In the genomic region with DNA sequence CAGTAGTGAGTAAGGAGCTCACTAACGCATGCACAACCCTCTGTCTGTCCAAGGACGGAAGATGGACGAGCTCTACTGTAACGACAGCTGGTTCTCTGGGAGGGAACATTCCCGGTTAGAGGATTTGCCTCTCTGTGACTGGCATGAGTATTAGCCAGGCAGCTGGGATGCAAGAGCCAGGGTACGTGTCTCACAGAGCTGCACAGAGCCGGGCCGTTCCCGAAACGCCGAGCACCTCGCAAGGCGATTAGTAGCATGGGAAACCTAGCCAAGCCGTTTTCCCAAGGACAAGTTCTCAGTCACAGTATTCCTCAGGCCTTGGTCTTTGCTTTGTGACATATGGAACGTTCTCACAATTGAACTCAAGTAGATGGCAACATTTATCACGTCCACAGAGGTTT, we compare ENCODE assay signal across 11 cellular contexts.
DNase-seq lines count a peak whose midpoint lies in the region; ATAC-seq and TF ChIP-seq lines count a peak whose summit lies in the region.
"Had no signal": no experiment of that assay in that cellular context is flagged by ENCODE, and none has a peak within 500 bp of the region (broad histone marks: within the 10 kb centered on the region; RNA-seq: fewer than 3 reads in every experiment).

No MANE protein-coding gene starts in this region.

- H3K27me3 Mint-ChIP-seq in Calu3 (ENCODE audit: unreplicated experiment): no peaks in the 10 kb centered on the region
- H3K27me3 Mint-ChIP-seq in progenitor cell of endocrine pancreas: no peaks in the 10 kb centered on the region
- H3K27me3 Mint-ChIP-seq: activated naive CD4-positive, alpha-beta T cell treated with anti-CD3 and anti-CD28 coated beads, Interleukin-2, amount 50 U/mL, for 24 hours had no signal

- CTCF ChIA-PET in Calu3 (lab: Charles Lee) (interaction anchor here (0.6 to 2.9 kb wide), 8 partner anchors 93 to 1480 kb away, joined by 3 to 19 read pairs (median 4); partner anchors contain the start of gene TWSG1), PC-9 (lab: Charles Lee) (interaction anchor here (0.6 to 0.8 kb wide), 3 partner anchors 61 to 1200 kb away, joined by 3 to 6 read pairs (median 4); no protein-coding TSS in a partner anchor)

- intact Hi-C loops in Calu3 (cut with micrococcal nuclease; ENCODE audit: unreplicated experiment): loop anchor here (2.0 kb wide), 1 partner anchor 69 kb away; no protein-coding TSS in a partner anchor
- intact Hi-C loops in PC-9 (cut with micrococcal nuclease; ENCODE audit: unreplicated experiment): loop anchor here (1.0 to 2.0 kb wide), 6 partner anchors 59 to 149 kb away; no protein-coding TSS in a partner anchor
- intact Hi-C loops in prostate gland (cut with DNase I): loop anchor here (5.0 kb wide), 1 partner anchor 93 kb away; the partner anchor contains the start of gene MTCL1

- no peaks in the 10 kb centered on the region for H3K79me2 ChIP-seq in PC-9 (ENCODE audit: low read depth)

- H4K20me1 ChIP-seq in PC-9 (ENCODE audit: insufficient read depth): no peaks in the 10 kb centered on the region

- BruUV-seq in Calu3 (replicated peaks; lab: Mats Ljungman, UMichigan) (no TSS peak), PC-9 (replicated peaks; lab: Mats Ljungman, UMichigan) (TSS peak; percentile 89)

- peak overlapping the region; percentile 73 for H3K4me2 ChIP-seq in PC-9

- H3K27ac Mint-ChIP-seq in Calu3 (ENCODE audit: unreplicated experiment) (peak overlapping the region; percentile 94), progenitor cell of endocrine pancreas (peak overlapping the region; percentile 83)
- H3K27ac Mint-ChIP-seq: activated naive CD4-positive, alpha-beta T cell treated with anti-CD3 and anti-CD28 coated beads, Interleukin-2, amount 50 U/mL, for 24 hours had no signal

- H3K4me1 ChIP-seq in PC-9 (replicated peaks; ENCODE audit: insufficient read depth) (peaks cover 81% of the 10 kb centered on the region), prostate gland (replicated peaks) (no peaks in the 10 kb centered on the region)

- peaks cover 48% of the 10 kb centered on the region for H3F3A ChIP-seq in PC-9 (ENCODE audit: insufficient read depth, low read depth)

- H3K9me3 ChIP-seq in PC-9 (ENCODE audit: insufficient read depth, low read depth): no peaks in the 10 kb centered on the region
- no peaks in the 10 kb centered on the region for H3K9me3 ChIP-seq in prostate gland

- H3K4me1 Mint-ChIP-seq in Calu3 (ENCODE audit: low read depth, unreplicated experiment) (peaks cover 80% of the 10 kb centered on the region), progenitor cell of endocrine pancreas (ENCODE audit: low read depth) (peaks cover 46% of the 10 kb centered on the region)

- POLR2A ChIA-PET in PC-9 (lab: Charles Lee; ENCODE audit: unreplicated experiment): interaction anchor here (0.6 to 1.4 kb wide), 7 partner anchors 18 to 317 kb away, joined by 4 to 30 read pairs (median 11); no protein-coding TSS in a partner anchor

- no peaks in the 10 kb centered on the region for H3K9me3 Mint-ChIP-seq in Calu3 (ENCODE audit: low read depth, unreplicated experiment)
- no peaks in the 10 kb centered on the region for H3K9me3 Mint-ChIP-seq in progenitor cell of endocrine pancreas (ENCODE audit: low read depth)
- H3K9me3 Mint-ChIP-seq: activated naive CD4-positive, alpha-beta T cell treated with anti-CD3 and anti-CD28 coated beads, Interleukin-2, amount 50 U/mL, for 24 hours had no signal

- TF ChIP-seq CTCF in Calu3 (IDR thresholded peaks at IDR 0.05; ENCODE audit: unreplicated experiment) (no peak), PC-9 (conservative IDR thresholded peaks at IDR 0.05) (no peak), fibroblast of villous mesenchyme (IDR thresholded peaks at IDR 0.05; ENCODE audit: insufficient read depth, low read depth, low read length) (no peak), progenitor cell of endocrine pancreas (IDR thresholded peaks at IDR 0.05; ENCODE audit: unreplicated experiment) (no peak), prostate gland (IDR thresholded peaks at IDR 0.05) (no peak)

- 90% methylated on average over 16 of the region's 16 CpGs for WGBS in prostate gland

- no peaks in the 10 kb centered on the region for H3K9me2 ChIP-seq in PC-9 (ENCODE audit: insufficient read depth)

- peaks cover 73% of the 10 kb centered on the region for H3K36me3 Mint-ChIP-seq in Calu3 (ENCODE audit: insufficient read depth, unreplicated experiment)
- H3K36me3 Mint-ChIP-seq in progenitor cell of endocrine pancreas (ENCODE audit: insufficient read depth): peaks cover 14% of the 10 kb centered on the region
- H3K36me3 Mint-ChIP-seq: activated naive CD4-positive, alpha-beta T cell treated with anti-CD3 and anti-CD28 coated beads, Interleukin-2, amount 50 U/mL, for 24 hours had no signal

- H3K4me3 Mint-ChIP-seq in Calu3 (ENCODE audit: low read depth, unreplicated experiment) (no peak overlapping the region), progenitor cell of endocrine pancreas (ENCODE audit: low read depth) (no peak overlapping the region)
- H3K4me3 Mint-ChIP-seq: activated naive CD4-positive, alpha-beta T cell treated with anti-CD3 and anti-CD28 coated beads, Interleukin-2, amount 50 U/mL, for 24 hours had no signal

- H2AFZ ChIP-seq in PC-9: peak overlapping the region; percentile 36; the same call in 1 of the 2 replicates

- ATAC-seq in GM19395 (IDR thresholded peaks at IDR 0.05; ENCODE audit: unreplicated experiment) (no peak), GM19455 (IDR thresholded peaks at IDR 0.05; ENCODE audit: unreplicated experiment) (no peak)

- no peak for TF ChIP-seq POLR2A in prostate gland (IDR thresholded peaks at IDR 0.05)

- no peaks in the 10 kb centered on the region for H3K27me3 ChIP-seq in PC-9 (ENCODE audit: insufficient read depth, low read depth)
- H3K27me3 ChIP-seq in prostate gland (replicated peaks; ENCODE audit: insufficient read depth): no peaks in the 10 kb centered on the region

- DNase-seq in Calu3 (no peak), PC-9 (no peak), fibroblast of villous mesenchyme (ENCODE audit: low read depth) (peak; percentile 86), progenitor cell of endocrine pancreas (ENCODE audit: low spot score, unreplicated experiment) (no peak), prostate gland (ENCODE audit: low spot score) (no peak), GOT3 (lab: John Stamatoyannopoulos, UW) (no peak)
- DNase-seq: activated CD4-positive, CD25-positive, alpha-beta regulatory T cell; stimulated activated CD4-positive, alpha-beta T cell treated with anti-CD3 and anti-CD28 coated beads, Interleukin-2, amount 100 ng/mL, for 48 hours had no signal

- H3K4me3 ChIP-seq in PC-9 (peak overlapping the region; percentile 41; the same call in 1 of the 2 replicates), fibroblast of villous mesenchyme (ENCODE audit: low read depth, low read length) (peak overlapping the region; percentile 4), prostate gland (no peak overlapping the region)

- no peaks in the 10 kb centered on the region for H3K36me3 ChIP-seq in PC-9 (ENCODE audit: low read depth)
- no peaks in the 10 kb centered on the region for H3K36me3 ChIP-seq in prostate gland

- H3K27ac ChIP-seq in PC-9 (peak overlapping the region; percentile 97), prostate gland (no peak overlapping the region)

Comparison
In these comparisons a context has a peak if more than half of its experiments do, and no peak if none do; other contexts are left out.
1. H3K4me3 ChIP-seq: peak in PC-9 (single experiment) and fibroblast of villous mesenchyme (single experiment); none in prostate gland (0 of 2).